Comparison of ENCODE assay signal across 8 cellular contexts in the genomic region with DNA sequence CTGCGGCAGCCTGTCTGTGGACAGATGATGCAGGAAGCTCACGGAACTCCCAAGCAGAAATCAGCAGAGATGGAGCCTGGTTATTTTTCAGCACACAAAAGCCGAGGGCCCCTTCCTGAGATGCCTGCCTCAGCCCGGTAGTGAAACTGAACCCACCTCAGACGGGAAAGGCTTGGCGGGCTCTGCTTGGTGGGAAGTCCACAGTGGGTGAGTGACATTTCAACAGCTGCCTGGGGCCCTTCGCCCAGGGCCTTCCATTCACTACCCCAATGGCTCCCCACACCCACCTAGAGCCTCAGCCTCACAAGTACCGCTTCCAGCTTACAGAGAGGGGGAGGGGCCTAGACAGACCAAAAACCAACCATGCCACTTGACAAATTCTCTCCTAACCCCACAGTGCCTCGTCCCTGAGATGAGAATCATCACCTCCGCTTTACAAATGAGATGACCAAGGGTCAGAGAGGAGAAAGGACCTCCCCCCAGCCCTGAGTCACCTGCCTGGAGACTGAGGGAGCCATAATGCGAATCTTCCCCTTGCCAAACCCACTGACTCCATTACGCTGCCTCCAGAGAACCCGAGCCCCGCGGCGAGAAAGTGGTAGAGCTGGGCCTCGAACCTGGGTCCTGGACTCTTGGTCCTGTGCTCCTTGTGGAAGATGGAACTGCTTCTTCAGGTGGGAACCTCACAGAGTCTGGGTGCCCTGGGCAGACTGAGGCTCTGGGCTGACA. TPM values are rescaled to one million over a fixed set of nuclear protein-coding genes. Genes with fewer than 3 reads are reported as not detected.
DNase-seq lines count a peak whose midpoint lies in the region; ATAC-seq lines count a peak whose summit lies in the region.

No MANE protein-coding gene starts in this region.

- H3K4me3 Mint-ChIP-seq in CD4-positive, CD25-positive, alpha-beta regulatory T cell: peak overlapping the region; percentile 91 to 97 (median 94)
- peak overlapping the region; percentile 77 for H3K4me3 Mint-ChIP-seq in activated naive CD8-positive, alpha-beta T cell treated with anti-CD3 and anti-CD28 coated beads, Interleukin-2, amount 50 U/mL, for 24 hours

- H3K27ac ChIP-seq in CD4-positive, CD25-positive, alpha-beta regulatory T cell (ENCODE audit: insufficient read depth, low read length, poor library complexity, severe bottlenecking): peak overlapping the region; percentile 97
- H3K27ac ChIP-seq in skeletal muscle tissue (ENCODE audit: low read depth, low read length): peak overlapping the region; percentile 38

- H3K36me3 Mint-ChIP-seq in CD4-positive, CD25-positive, alpha-beta regulatory T cell: peaks cover under 1% of the 10 kb centered on the region
- peaks cover 23% of the 10 kb centered on the region for H3K36me3 Mint-ChIP-seq in activated naive CD8-positive, alpha-beta T cell treated with anti-CD3 and anti-CD28 coated beads, Interleukin-2, amount 50 U/mL, for 24 hours (ENCODE audit: low read depth)

- H3K9me3 ChIP-seq in CD4-positive, CD25-positive, alpha-beta regulatory T cell (ENCODE audit: control insufficient read depth in 2 of 2, low read length in 2 of 2): no peaks in the 10 kb centered on the region
- no peaks in the 10 kb centered on the region for H3K9me3 ChIP-seq in skeletal muscle tissue (ENCODE audit: control insufficient read depth in 3 of 3, low read length in 3 of 3)

- H3K36me3 ChIP-seq in CD4-positive, CD25-positive, alpha-beta regulatory T cell (ENCODE audit: control insufficient read depth, insufficient read depth, low read length): peaks cover 4% of the 10 kb centered on the region
- no peaks in the 10 kb centered on the region for H3K36me3 ChIP-seq in skeletal muscle tissue (ENCODE audit: control insufficient read depth in 3 of 3, insufficient read depth in 3 of 3, low read length in 3 of 3)

- peak overlapping the region; percentile 87 for H3K4me3 ChIP-seq in CD4-positive, CD25-positive, alpha-beta regulatory T cell (ENCODE audit: low read depth, low read length)
- no peak overlapping the region for H3K4me3 ChIP-seq in skeletal muscle tissue (ENCODE audit: low read length in 3 of 3)

- peak; percentile 15 to 19 for ATAC-seq in CD4-positive, CD25-positive, alpha-beta regulatory T cell (ENCODE audit: low read depth in 2 of 2)
- peak; percentile 36 for ATAC-seq in GM21717 (IDR thresholded peaks at IDR 0.05; ENCODE audit: unreplicated experiment)
- peak; percentile 62 for ATAC-seq in activated naive CD8-positive, alpha-beta T cell treated with anti-CD3 and anti-CD28 coated beads, Interleukin-2, amount 50 U/mL, for 24 hours

- no peaks in the 10 kb centered on the region for H3K27me3 ChIP-seq in CD4-positive, CD25-positive, alpha-beta regulatory T cell (ENCODE audit: control insufficient read depth, insufficient read depth, low read length)
- H3K27me3 ChIP-seq in skeletal muscle tissue (ENCODE audit: control insufficient read depth in 3 of 3, insufficient read depth in 3 of 3, low read length in 3 of 3): peaks cover 7 to 16% (median 13%) of the 10 kb centered on the region in 3 donors

- peak overlapping the region; percentile 99 to 100 (median 99) for H3K27ac Mint-ChIP-seq in CD4-positive, CD25-positive, alpha-beta regulatory T cell
- peak overlapping the region; percentile 99 for H3K27ac Mint-ChIP-seq in activated naive CD8-positive, alpha-beta T cell treated with anti-CD3 and anti-CD28 coated beads, Interleukin-2, amount 50 U/mL, for 24 hours

- H3K4me1 ChIP-seq in CD4-positive, CD25-positive, alpha-beta regulatory T cell (ENCODE audit: control insufficient read depth, insufficient read depth, low read length, poor library complexity, severe bottlenecking): peaks cover 95% of the 10 kb centered on the region
- H3K4me1 ChIP-seq in skeletal muscle tissue (ENCODE audit: control insufficient read depth in 3 of 3, insufficient read depth in 3 of 3, low read length in 3 of 3): peaks cover 16 to 31% (median 26%) of the 10 kb centered on the region in 3 donors

- peaks cover 4 to 86% (median 50%) of the 10 kb centered on the region in 4 donors for H3K4me1 Mint-ChIP-seq in CD4-positive, CD25-positive, alpha-beta regulatory T cell
- H3K4me1 Mint-ChIP-seq in activated naive CD8-positive, alpha-beta T cell treated with anti-CD3 and anti-CD28 coated beads, Interleukin-2, amount 50 U/mL, for 24 hours: peaks cover 88% of the 10 kb centered on the region

- DNase-seq in CD4-positive, CD25-positive, alpha-beta regulatory T cell: peak; percentile 47 to 85 (median 72)
- peak; percentile 84 for DNase-seq in RPMI8226
- DNase-seq in activated naive CD8-positive, alpha-beta T cell treated with anti-CD3 and anti-CD28 coated beads, Interleukin-2, amount 50 U/mL, for 24 hours: peak; percentile 87
- no peak for DNase-seq in anterior cingulate cortex (lab: John Stamatoyannopoulos, UW)
- no peak for DNase-seq in Kasumi-1 (lab: John Stamatoyannopoulos, UW)
- no peak for DNase-seq in Ammon's horn (ENCODE audit: low spot score)

- peak overlapping the region in 2 of 3 donors; percentile 40 to 43 for H3K9ac ChIP-seq in skeletal muscle tissue (ENCODE audit: low read depth in 1 of 3, low read length in 3 of 3)

- H3K27me3 Mint-ChIP-seq in CD4-positive, CD25-positive, alpha-beta regulatory T cell: no peaks in the 10 kb centered on the region
- no peaks in the 10 kb centered on the region for H3K27me3 Mint-ChIP-seq in activated naive CD8-positive, alpha-beta T cell treated with anti-CD3 and anti-CD28 coated beads, Interleukin-2, amount 50 U/mL, for 24 hours

- H3K9me3 Mint-ChIP-seq in CD4-positive, CD25-positive, alpha-beta regulatory T cell: no peaks in the 10 kb centered on the region
- H3K9me3 Mint-ChIP-seq in activated naive CD8-positive, alpha-beta T cell treated with anti-CD3 and anti-CD28 coated beads, Interleukin-2, amount 50 U/mL, for 24 hours: no peaks in the 10 kb centered on the region

RNA-seq across cellular contexts. Expression of gene ECE1, which starts 3.4 kb away (rescaled TPM):
- total RNA-seq in CD4-positive, CD25-positive, alpha-beta regulatory T cell: 140 TPM
- 10 to 100 TPM; 25.7 to 32.3 (median 27.7) TPM for polyA plus RNA-seq in CD4-positive, CD25-positive, alpha-beta regulatory T cell
- 25.6 TPM for total RNA-seq in skeletal muscle tissue

Comparison
In these comparisons a context has a peak if more than half of its experiments do, and no peak if none do; other contexts are left out.
1. DNase-seq: peak in CD4-positive, CD25-positive, alpha-beta regulatory T cell (3 of 3), RPMI8226 (single experiment) and activated naive CD8-positive, alpha-beta T cell treated with anti-CD3 and anti-CD28 coated beads, Interleukin-2, amount 50 U/mL, for 24 hours (single experiment); none in anterior cingulate cortex (0 of 58), Kasumi-1 (0 of 2) and Ammon's horn (single experiment).
2. Peak in every context shown above with its lines, with median percentiles within 50 percentile points of each other: ATAC-seq.